Comparison of ENCODE assay signal across 14 cellular contexts in the genomic region with DNA sequence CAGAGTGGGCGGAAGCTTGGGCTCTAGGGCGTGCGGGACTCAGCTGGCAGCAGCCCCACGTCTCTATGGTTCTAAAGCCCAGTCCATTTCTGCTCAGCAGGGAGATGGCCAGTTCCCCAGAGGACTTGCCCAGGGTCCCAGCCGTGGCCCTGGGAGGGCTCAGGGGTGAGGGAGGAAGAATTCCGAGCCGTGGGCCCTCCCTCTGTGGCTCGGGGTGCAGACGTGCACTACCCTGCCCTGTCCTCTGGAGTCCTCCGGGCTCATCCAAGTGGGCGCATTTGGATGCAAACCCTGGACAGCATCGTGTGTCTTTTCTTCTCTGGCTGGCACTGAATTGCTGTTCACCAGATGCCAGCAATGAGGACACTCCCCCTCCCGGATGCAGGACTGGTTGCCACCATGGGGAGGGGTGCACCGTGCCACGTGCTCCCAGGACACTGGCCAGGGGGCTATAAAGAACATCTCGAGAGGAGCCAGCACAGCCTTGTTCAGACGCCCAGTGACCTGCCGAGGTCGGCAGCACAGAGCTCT. TPM values are rescaled to one million over a fixed set of nuclear protein-coding genes. Genes with fewer than 3 reads are reported as not detected.
"Had no signal": no experiment of that assay in that cellular context is flagged by ENCODE, and none has a peak within 500 bp of the region (broad histone marks: within the 10 kb centered on the region; RNA-seq: fewer than 3 reads in every experiment).

A gene with protein sequence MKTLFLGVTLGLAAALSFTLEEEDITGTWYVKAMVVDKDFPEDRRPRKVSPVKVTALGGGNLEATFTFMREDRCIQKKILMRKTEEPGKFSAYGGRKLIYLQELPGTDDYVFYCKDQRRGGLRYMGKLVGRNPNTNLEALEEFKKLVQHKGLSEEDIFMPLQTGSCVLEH (plus strand): TSS at position 481 of the 531 bp plus-strand sequence. CDS start 55 bp downstream, outside the sequence.

RNA-seq across cellular contexts. Expression of the gene that starts here (rescaled TPM):
- total RNA-seq: activated CD4-positive, alpha-beta T cell treated with anti-CD3 and anti-CD28 coated beads, Interleukin-2, amount 10 ng/mL, durations not matched to agents 24 days and 14 days; activated CD8-positive, alpha-beta memory T cell treated with anti-CD3 and anti-CD28 coated beads for 36 hours; activated CD8-positive, alpha-beta T cell treated with anti-CD3 and anti-CD28 coated beads for 36 hours; activated naive CD8-positive, alpha-beta T cell treated with anti-CD3 and anti-CD28 coated beads, Interleukin-2, amount 10 ng/mL, durations not matched to agents 7 days and 5 days; activated T-cell treated with anti-CD3 and anti-CD28 coated beads, Interleukin-2, amount 50 U/mL, for 72 hours; activated T-helper 17 cell treated with anti-CD3 and anti-CD28 coated beads, Interleukin-2, amount 50 U/mL, for 72 hours; ascending aorta; body of pancreas; M059J; PC-3; Peyer's patch; SJSA1 had no signal
- polyA plus RNA-seq: adipose tissue, SK-N-SH had no signal
